8 cellular contexts compared by ENCODE assay signal in genomic region chr5:69418559-69418958, GRCh38.
"Had no signal": no experiment of that assay in that cellular context is flagged by ENCODE, and none has a peak within 500 bp of the region (broad histone marks: within the 10 kb centered on the region; RNA-seq: fewer than 3 reads in every experiment).

No MANE protein-coding gene starts in this region.

- DNase-seq: GM23248, GOT3, H9, HCEC 1CT, Kasumi-1, KG1 had no signal

- H3K9ac ChIP-seq: GM23248 had no signal

- H3K27ac ChIP-seq: GM23248, HL-60 had no signal

- H2AFZ ChIP-seq: GM23248 had no signal

- H3K4me3 ChIP-seq: GM23248 had no signal

- FAIRE-seq: H54 had no signal
